ENCODE assay signal across 30 cellular contexts in genomic region chr10:11910102-11910501, GRCh38.
"Had no signal": no experiment of that assay in that cellular context is flagged by ENCODE, and none has a peak within 500 bp of the region (broad histone marks: within the 10 kb centered on the region; RNA-seq: fewer than 3 reads in every experiment).

No MANE protein-coding gene starts in this region.

- H3K9me3 ChIP-seq: adrenal gland, body of pancreas had no signal

- H3K4me2 ChIP-seq: PC-9 had no signal

- H3K36me3 ChIP-seq: adrenal gland, WERI-Rb-1 had no signal

- H3K9me3 Mint-ChIP-seq: activated CD4-positive, alpha-beta T cell treated with anti-CD3 and anti-CD28 coated beads, Interleukin-2, amount 10 ng/mL, durations not matched to agents 24 days and 14 days; activated CD8-positive, alpha-beta T cell treated with anti-CD3 and anti-CD28 coated beads for 36 hours; activated naive CD4-positive, alpha-beta T cell treated with anti-CD3 and anti-CD28 coated beads, Interleukin-2, amount 50 U/mL, for 24 hours; activated T-cell treated with anti-CD3 and anti-CD28 coated beads, Interleukin-2, amount 50 U/mL, for 72 hours; activated T-helper 17 cell treated with anti-CD3 and anti-CD28 coated beads, Interleukin-2, amount 50 U/mL, for 72 hours had no signal

- ATAC-seq: activated CD8-positive, alpha-beta T cell treated with anti-CD3 and anti-CD28 coated beads for 36 hours; activated T-cell treated with anti-CD3 and anti-CD28 coated beads, Interleukin-2, amount 50 U/mL, for 72 hours; activated T-helper 17 cell treated with anti-CD3 and anti-CD28 coated beads, Interleukin-2, amount 50 U/mL, for 72 hours; body of pancreas had no signal

- H3K27me3 Mint-ChIP-seq: activated CD4-positive, alpha-beta T cell treated with anti-CD3 and anti-CD28 coated beads, Interleukin-2, amount 10 ng/mL, durations not matched to agents 24 days and 14 days; activated CD8-positive, alpha-beta T cell treated with anti-CD3 and anti-CD28 coated beads for 36 hours; activated naive CD4-positive, alpha-beta T cell treated with anti-CD3 and anti-CD28 coated beads, Interleukin-2, amount 50 U/mL, for 24 hours; activated T-helper 17 cell treated with anti-CD3 and anti-CD28 coated beads, Interleukin-2, amount 50 U/mL, for 72 hours had no signal

- H3K36me3 Mint-ChIP-seq: activated naive CD4-positive, alpha-beta T cell treated with anti-CD3 and anti-CD28 coated beads, Interleukin-2, amount 50 U/mL, for 24 hours; IgD-negative memory B cell had no signal

- H3K27ac ChIP-seq: adrenal gland, body of pancreas, PC-9, RWPE1, WERI-Rb-1 had no signal

- H3K4me3 ChIP-seq: adrenal gland, body of pancreas, PC-9 had no signal

- H3K27ac Mint-ChIP-seq: activated CD4-positive, alpha-beta T cell treated with anti-CD3 and anti-CD28 coated beads, Interleukin-2, amount 10 ng/mL, durations not matched to agents 24 days and 14 days; activated CD8-positive, alpha-beta T cell treated with anti-CD3 and anti-CD28 coated beads for 36 hours; activated naive CD4-positive, alpha-beta T cell treated with anti-CD3 and anti-CD28 coated beads, Interleukin-2, amount 50 U/mL, for 24 hours; activated T-cell treated with anti-CD3 and anti-CD28 coated beads, Interleukin-2, amount 50 U/mL, for 72 hours; activated T-helper 17 cell treated with anti-CD3 and anti-CD28 coated beads, Interleukin-2, amount 50 U/mL, for 72 hours; IgD-negative memory B cell had no signal

- H3K27me3 ChIP-seq: adrenal gland, body of pancreas had no signal

- H3K4me3 Mint-ChIP-seq: activated CD4-positive, alpha-beta T cell treated with anti-CD3 and anti-CD28 coated beads, Interleukin-2, amount 10 ng/mL, durations not matched to agents 24 days and 14 days; activated CD8-positive, alpha-beta T cell treated with anti-CD3 and anti-CD28 coated beads for 36 hours; activated naive CD4-positive, alpha-beta T cell treated with anti-CD3 and anti-CD28 coated beads, Interleukin-2, amount 50 U/mL, for 24 hours; activated T-cell treated with anti-CD3 and anti-CD28 coated beads, Interleukin-2, amount 50 U/mL, for 72 hours; activated T-helper 17 cell treated with anti-CD3 and anti-CD28 coated beads, Interleukin-2, amount 50 U/mL, for 72 hours; IgD-negative memory B cell had no signal

- H3K4me1 Mint-ChIP-seq: activated CD4-positive, alpha-beta T cell treated with anti-CD3 and anti-CD28 coated beads, Interleukin-2, amount 10 ng/mL, durations not matched to agents 24 days and 14 days; activated naive CD4-positive, alpha-beta T cell treated with anti-CD3 and anti-CD28 coated beads, Interleukin-2, amount 50 U/mL, for 24 hours; activated T-helper 17 cell treated with anti-CD3 and anti-CD28 coated beads, Interleukin-2, amount 50 U/mL, for 72 hours had no signal

- H2AFZ ChIP-seq: PC-9 had no signal

- H3K4me1 ChIP-seq: adrenal gland, body of pancreas had no signal

- DNase-seq: activated CD4-positive, alpha-beta T cell treated with anti-CD3 and anti-CD28 coated beads, Interleukin-2, amount 10 ng/mL, durations not matched to agents 24 days and 14 days; activated CD4-positive, alpha-beta T cell treated with anti-CD3 and anti-CD28 coated beads, Interleukin-2, amount 50 U/mL, for 4 hours; activated CD8-positive, alpha-beta T cell treated with anti-CD3 and anti-CD28 coated beads for 36 hours; activated gamma-delta T cell; activated naive CD4-positive, alpha-beta T cell treated with Interleukin-2 at 50 U/mL for 16 hours; activated T-cell treated with anti-CD3 and anti-CD28 coated beads, Interleukin-2, amount 50 U/mL, for 1 hour; activated T-cell treated with anti-CD3 and anti-CD28 coated beads, Interleukin-2, amount 50 U/mL, for 72 hours; adrenal gland; body of pancreas; caudate nucleus; Karpas-422; KBM-7; NCI-H1048; NCI-H1105 treated with DMSO at 0.1 percent for 48 hours; NCI-H1436; NCI-H1694; NCI-H1930; NCI-H2081 treated with DMSO at 0.1 percent for 48 hours; NCI-H226; NCI-H446 treated with DMSO at 0.1 percent for 48 hours; NCI-H524; PC-9; Right ventricle myocardium superior; SW 1271; T1000; WERI-Rb-1 had no signal
